ENCODE assay signal across 1 cellular context in the genomic region with DNA sequence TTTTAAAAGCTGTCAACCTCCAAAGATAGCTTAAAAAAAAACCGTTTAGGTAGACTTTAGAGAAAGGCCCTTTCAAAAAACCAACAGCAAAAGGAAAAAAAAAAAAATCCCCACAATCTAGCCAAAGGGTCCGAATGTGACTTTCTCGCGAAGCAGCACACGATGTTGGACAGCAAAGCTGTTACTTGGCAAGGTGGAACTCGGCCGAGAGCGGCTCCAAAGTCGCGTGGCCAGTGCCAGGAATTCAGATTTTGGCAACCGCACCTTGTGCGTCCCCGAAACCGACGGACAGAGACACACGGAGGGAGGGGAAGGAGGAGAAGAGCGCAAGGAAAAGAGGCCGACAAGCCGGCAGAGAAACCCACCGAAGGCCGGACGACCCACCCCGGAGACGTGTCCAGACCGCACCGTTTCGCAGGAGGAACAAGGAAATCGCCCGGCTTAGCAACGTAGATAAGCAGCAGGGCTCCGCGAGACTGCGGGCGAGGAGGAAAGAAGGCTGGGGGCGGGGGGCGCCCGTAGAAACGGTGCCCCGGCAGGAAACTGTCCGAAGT.
TF ChIP-seq lines count a peak whose summit lies in the region.

No MANE protein-coding gene starts in this region.

TF ChIP-seq in K562, 482 proteins besides CTCF, POLR2A, EP300 and RAD21 (continued from another document and continues in another):
- no peak for TF ChIP-seq NR2C1 (IDR thresholded peaks at IDR 0.05)
- TF ChIP-seq NR2C1 (tag; IDR thresholded peaks at IDR 0.05) = no peak
- TF ChIP-seq ATF7 (IDR thresholded peaks at IDR 0.05) = peak; percentile 28; the same call in 1 of the 2 replicates
- no peak for TF ChIP-seq GABPA (tag; conservative IDR thresholded peaks at IDR 0.05; ENCODE audit: low read depth)
- no peak for TF ChIP-seq MCM2 (IDR thresholded peaks at IDR 0.05; ENCODE audit: low read depth)
- peak; percentile 57; the same call in 1 of the 2 replicates for TF ChIP-seq SOX6 (IDR thresholded peaks at IDR 0.05)
- TF ChIP-seq RFX7 (CRISPR knock-in tag; IDR thresholded peaks at IDR 0.05) = no peak
- TF ChIP-seq DLX4 (CRISPR knock-in tag; IDR thresholded peaks at IDR 0.05) = no peak
- no peak for TF ChIP-seq ZNF407 (IDR thresholded peaks at IDR 0.05; ENCODE audit: low read depth)
- no peak for TF ChIP-seq KAT7 (CRISPR knock-in tag; IDR thresholded peaks at IDR 0.05; ENCODE audit: borderline replicate concordance)
- TF ChIP-seq NR4A1 (CRISPR knock-in tag; IDR thresholded peaks at IDR 0.05) = no peak
- TF ChIP-seq NR4A1 (tag; IDR thresholded peaks at IDR 0.05) = no peak
- no peak for TF ChIP-seq BRD4 (IDR thresholded peaks at IDR 0.05)
- TF ChIP-seq ZBTB33 (CRISPR knock-in tag; IDR thresholded peaks at IDR 0.05) = no peak
- no peak for TF ChIP-seq E2F3 (CRISPR knock-in tag; IDR thresholded peaks at IDR 0.05)
- TF ChIP-seq RCOR1 (IDR thresholded peaks at IDR 0.05; ENCODE audit: borderline replicate concordance in 1 of 2, low read depth in 2 of 2, low read length in 2 of 2) = peak in 1 of 2 experiments; percentile 8; a peak in 1 of 4 replicates
- TF ChIP-seq, protein P1, sequence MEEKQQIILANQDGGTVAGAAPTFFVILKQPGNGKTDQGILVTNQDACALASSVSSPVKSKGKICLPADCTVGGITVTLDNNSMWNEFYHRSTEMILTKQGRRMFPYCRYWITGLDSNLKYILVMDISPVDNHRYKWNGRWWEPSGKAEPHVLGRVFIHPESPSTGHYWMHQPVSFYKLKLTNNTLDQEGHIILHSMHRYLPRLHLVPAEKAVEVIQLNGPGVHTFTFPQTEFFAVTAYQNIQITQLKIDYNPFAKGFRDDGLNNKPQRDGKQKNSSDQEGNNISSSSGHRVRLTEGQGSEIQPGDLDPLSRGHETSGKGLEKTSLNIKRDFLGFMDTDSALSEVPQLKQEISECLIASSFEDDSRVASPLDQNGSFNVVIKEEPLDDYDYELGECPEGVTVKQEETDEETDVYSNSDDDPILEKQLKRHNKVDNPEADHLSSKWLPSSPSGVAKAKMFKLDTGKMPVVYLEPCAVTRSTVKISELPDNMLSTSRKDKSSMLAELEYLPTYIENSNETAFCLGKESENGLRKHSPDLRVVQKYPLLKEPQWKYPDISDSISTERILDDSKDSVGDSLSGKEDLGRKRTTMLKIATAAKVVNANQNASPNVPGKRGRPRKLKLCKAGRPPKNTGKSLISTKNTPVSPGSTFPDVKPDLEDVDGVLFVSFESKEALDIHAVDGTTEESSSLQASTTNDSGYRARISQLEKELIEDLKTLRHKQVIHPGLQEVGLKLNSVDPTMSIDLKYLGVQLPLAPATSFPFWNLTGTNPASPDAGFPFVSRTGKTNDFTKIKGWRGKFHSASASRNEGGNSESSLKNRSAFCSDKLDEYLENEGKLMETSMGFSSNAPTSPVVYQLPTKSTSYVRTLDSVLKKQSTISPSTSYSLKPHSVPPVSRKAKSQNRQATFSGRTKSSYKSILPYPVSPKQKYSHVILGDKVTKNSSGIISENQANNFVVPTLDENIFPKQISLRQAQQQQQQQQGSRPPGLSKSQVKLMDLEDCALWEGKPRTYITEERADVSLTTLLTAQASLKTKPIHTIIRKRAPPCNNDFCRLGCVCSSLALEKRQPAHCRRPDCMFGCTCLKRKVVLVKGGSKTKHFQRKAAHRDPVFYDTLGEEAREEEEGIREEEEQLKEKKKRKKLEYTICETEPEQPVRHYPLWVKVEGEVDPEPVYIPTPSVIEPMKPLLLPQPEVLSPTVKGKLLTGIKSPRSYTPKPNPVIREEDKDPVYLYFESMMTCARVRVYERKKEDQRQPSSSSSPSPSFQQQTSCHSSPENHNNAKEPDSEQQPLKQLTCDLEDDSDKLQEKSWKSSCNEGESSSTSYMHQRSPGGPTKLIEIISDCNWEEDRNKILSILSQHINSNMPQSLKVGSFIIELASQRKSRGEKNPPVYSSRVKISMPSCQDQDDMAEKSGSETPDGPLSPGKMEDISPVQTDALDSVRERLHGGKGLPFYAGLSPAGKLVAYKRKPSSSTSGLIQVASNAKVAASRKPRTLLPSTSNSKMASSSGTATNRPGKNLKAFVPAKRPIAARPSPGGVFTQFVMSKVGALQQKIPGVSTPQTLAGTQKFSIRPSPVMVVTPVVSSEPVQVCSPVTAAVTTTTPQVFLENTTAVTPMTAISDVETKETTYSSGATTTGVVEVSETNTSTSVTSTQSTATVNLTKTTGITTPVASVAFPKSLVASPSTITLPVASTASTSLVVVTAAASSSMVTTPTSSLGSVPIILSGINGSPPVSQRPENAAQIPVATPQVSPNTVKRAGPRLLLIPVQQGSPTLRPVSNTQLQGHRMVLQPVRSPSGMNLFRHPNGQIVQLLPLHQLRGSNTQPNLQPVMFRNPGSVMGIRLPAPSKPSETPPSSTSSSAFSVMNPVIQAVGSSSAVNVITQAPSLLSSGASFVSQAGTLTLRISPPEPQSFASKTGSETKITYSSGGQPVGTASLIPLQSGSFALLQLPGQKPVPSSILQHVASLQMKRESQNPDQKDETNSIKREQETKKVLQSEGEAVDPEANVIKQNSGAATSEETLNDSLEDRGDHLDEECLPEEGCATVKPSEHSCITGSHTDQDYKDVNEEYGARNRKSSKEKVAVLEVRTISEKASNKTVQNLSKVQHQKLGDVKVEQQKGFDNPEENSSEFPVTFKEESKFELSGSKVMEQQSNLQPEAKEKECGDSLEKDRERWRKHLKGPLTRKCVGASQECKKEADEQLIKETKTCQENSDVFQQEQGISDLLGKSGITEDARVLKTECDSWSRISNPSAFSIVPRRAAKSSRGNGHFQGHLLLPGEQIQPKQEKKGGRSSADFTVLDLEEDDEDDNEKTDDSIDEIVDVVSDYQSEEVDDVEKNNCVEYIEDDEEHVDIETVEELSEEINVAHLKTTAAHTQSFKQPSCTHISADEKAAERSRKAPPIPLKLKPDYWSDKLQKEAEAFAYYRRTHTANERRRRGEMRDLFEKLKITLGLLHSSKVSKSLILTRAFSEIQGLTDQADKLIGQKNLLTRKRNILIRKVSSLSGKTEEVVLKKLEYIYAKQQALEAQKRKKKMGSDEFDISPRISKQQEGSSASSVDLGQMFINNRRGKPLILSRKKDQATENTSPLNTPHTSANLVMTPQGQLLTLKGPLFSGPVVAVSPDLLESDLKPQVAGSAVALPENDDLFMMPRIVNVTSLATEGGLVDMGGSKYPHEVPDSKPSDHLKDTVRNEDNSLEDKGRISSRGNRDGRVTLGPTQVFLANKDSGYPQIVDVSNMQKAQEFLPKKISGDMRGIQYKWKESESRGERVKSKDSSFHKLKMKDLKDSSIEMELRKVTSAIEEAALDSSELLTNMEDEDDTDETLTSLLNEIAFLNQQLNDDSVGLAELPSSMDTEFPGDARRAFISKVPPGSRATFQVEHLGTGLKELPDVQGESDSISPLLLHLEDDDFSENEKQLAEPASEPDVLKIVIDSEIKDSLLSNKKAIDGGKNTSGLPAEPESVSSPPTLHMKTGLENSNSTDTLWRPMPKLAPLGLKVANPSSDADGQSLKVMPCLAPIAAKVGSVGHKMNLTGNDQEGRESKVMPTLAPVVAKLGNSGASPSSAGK (IDR thresholded peaks at IDR 0.05) = peak; percentile 73
- 0 out of 2 replicates have a peak, but pooled peaks have one; percentile 37 for TF ChIP-seq DPF2 (IDR thresholded peaks at IDR 0.05)
- TF ChIP-seq ILF3 (IDR thresholded peaks at IDR 0.05; ENCODE audit: borderline replicate concordance) = no peak
- TF ChIP-seq CREBBP (IDR thresholded peaks at IDR 0.05; ENCODE audit: low read depth, low read length) = no peak
- no peak for TF ChIP-seq NR2F6 (CRISPR knock-in tag; IDR thresholded peaks at IDR 0.05)
- no peak for TF ChIP-seq ZNF668 (CRISPR knock-in tag; IDR thresholded peaks at IDR 0.05)
- TF ChIP-seq, protein P2, sequence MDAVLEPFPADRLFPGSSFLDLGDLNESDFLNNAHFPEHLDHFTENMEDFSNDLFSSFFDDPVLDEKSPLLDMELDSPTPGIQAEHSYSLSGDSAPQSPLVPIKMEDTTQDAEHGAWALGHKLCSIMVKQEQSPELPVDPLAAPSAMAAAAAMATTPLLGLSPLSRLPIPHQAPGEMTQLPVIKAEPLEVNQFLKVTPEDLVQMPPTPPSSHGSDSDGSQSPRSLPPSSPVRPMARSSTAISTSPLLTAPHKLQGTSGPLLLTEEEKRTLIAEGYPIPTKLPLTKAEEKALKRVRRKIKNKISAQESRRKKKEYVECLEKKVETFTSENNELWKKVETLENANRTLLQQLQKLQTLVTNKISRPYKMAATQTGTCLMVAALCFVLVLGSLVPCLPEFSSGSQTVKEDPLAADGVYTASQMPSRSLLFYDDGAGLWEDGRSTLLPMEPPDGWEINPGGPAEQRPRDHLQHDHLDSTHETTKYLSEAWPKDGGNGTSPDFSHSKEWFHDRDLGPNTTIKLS (IDR thresholded peaks at IDR 0.05; ENCODE audit: borderline replicate concordance, low read depth) = peak; percentile 29; the same call in 1 of the 2 replicates
- peak; percentile 61; the same call in 1 of the 2 replicates for TF ChIP-seq CC2D1A (IDR thresholded peaks at IDR 0.05)
- TF ChIP-seq BCL6 (CRISPR knock-in tag; IDR thresholded peaks at IDR 0.05) = no peak
- no peak for TF ChIP-seq GABPB2 (CRISPR knock-in tag; conservative IDR thresholded peaks at IDR 0.05)
- peak; percentile 70 for TF ChIP-seq TAF9B (IDR thresholded peaks at IDR 0.05; ENCODE audit: partially characterized antibody)
- TF ChIP-seq CREM (IDR thresholded peaks at IDR 0.05; ENCODE audit: low read depth) = peak; percentile 30; the same call in 1 of the 2 replicates
- TF ChIP-seq GTF2E2 (tag; IDR thresholded peaks at IDR 0.05) = peak; percentile 75; the same call in 1 of the 2 replicates
- TF ChIP-seq ZNF175 (CRISPR knock-in tag; IDR thresholded peaks at IDR 0.05; ENCODE audit: low read depth) = no peak
- peak in 1 of 2 experiments; percentile 94; a peak in 2 of 4 replicates for TF ChIP-seq HDAC1 (IDR thresholded peaks at IDR 0.05)
